In genomic region chr17:8345951-8346665, GRCh38 we compare ENCODE assay signal across 28 cellular contexts. TPM values are rescaled to one million over a fixed set of nuclear protein-coding genes. Genes with fewer than 3 reads are reported as not detected.
"Had no signal": no experiment of that assay in that cellular context is flagged by ENCODE, and none has a peak within 500 bp of the region (broad histone marks: within the 10 kb centered on the region; RNA-seq: fewer than 3 reads in every experiment).

No MANE protein-coding gene starts in this region.

- H3K4me3 ChIP-seq: ovary, transverse colon, uterus had no signal

- H3K9me3 ChIP-seq: neutrophil, ovary, transverse colon, uterus had no signal

- H3K4me3 Mint-ChIP-seq: activated CD4-positive, alpha-beta memory T cell treated with anti-CD3 and anti-CD28 coated beads, Interleukin-2, amount 10 ng/mL, durations not matched to agents 7 days and 5 days; activated CD4-positive, alpha-beta T cell treated with anti-CD3 and anti-CD28 coated beads, Interleukin-2, amount 10 ng/mL, durations not matched to agents 24 days and 14 days; activated naive CD4-positive, alpha-beta T cell treated with anti-CD3 and anti-CD28 coated beads, Interleukin-2, amount 10 ng/mL, durations not matched to agents 7 days and 5 days; nephron; stimulated activated naive CD8-positive, alpha-beta T cell treated with anti-CD3 and anti-CD28 coated beads, Interleukin-15, Interleukin-2, amounts not matched to agents 100 ng/mL and 50 ng/mL, for 24 hours had no signal

- H3K27ac ChIP-seq: neutrophil, ovary, transverse colon, uterus had no signal

- DNase-seq: activated CD4-positive, alpha-beta memory T cell treated with anti-CD3 and anti-CD28 coated beads, Interleukin-2, amount 10 ng/mL, durations not matched to agents 7 days and 5 days; activated CD4-positive, alpha-beta T cell treated with anti-CD3 and anti-CD28 coated beads, Interleukin-2, amount 10 ng/mL, durations not matched to agents 24 days and 14 days; activated effector memory CD4-positive, alpha-beta T cell treated with anti-CD3 and anti-CD28 coated beads, Interleukin-2, amount 50 U/mL, for 16 hours; activated naive CD4-positive, alpha-beta T cell treated with anti-CD3 and anti-CD28 coated beads, Interleukin-2, amount 10 ng/mL, durations not matched to agents 7 days and 5 days; amygdala; erythroblast; hippocampal formation; kidney glomerular epithelial cell; left ventricle myocardium superior; ovary; right cardiac atrium; stimulated activated CD4-positive, alpha-beta T cell treated with anti-CD3 and anti-CD28 coated beads, Interleukin-1b, Interleukin-23, amount 100 ng/mL, for 48 hours; T-helper 1 cell; T1000; transverse colon; uterus had no signal

- H3K36me3 Mint-ChIP-seq: activated naive CD4-positive, alpha-beta T cell treated with anti-CD3 and anti-CD28 coated beads, Interleukin-2, amount 10 ng/mL, durations not matched to agents 7 days and 5 days had no signal

- H3K27me3 ChIP-seq: ovary, uterus had no signal

- H3K27ac Mint-ChIP-seq: activated CD4-positive, alpha-beta memory T cell treated with anti-CD3 and anti-CD28 coated beads, Interleukin-2, amount 10 ng/mL, durations not matched to agents 7 days and 5 days; activated CD4-positive, alpha-beta T cell treated with anti-CD3 and anti-CD28 coated beads, Interleukin-2, amount 10 ng/mL, durations not matched to agents 24 days and 14 days; activated naive CD4-positive, alpha-beta T cell treated with anti-CD3 and anti-CD28 coated beads, Interleukin-2, amount 10 ng/mL, durations not matched to agents 7 days and 5 days; nephron; stimulated activated naive CD8-positive, alpha-beta T cell treated with anti-CD3 and anti-CD28 coated beads, Interleukin-15, Interleukin-2, amounts not matched to agents 100 ng/mL and 50 ng/mL, for 24 hours had no signal

- FAIRE-seq: endometrium, frontal cortex had no signal

- H3K4me1 Mint-ChIP-seq: activated naive CD4-positive, alpha-beta T cell treated with anti-CD3 and anti-CD28 coated beads, Interleukin-2, amount 10 ng/mL, durations not matched to agents 7 days and 5 days; nephron had no signal

- H3K9me3 Mint-ChIP-seq: activated CD4-positive, alpha-beta memory T cell treated with anti-CD3 and anti-CD28 coated beads, Interleukin-2, amount 10 ng/mL, durations not matched to agents 7 days and 5 days; activated CD4-positive, alpha-beta T cell treated with anti-CD3 and anti-CD28 coated beads, Interleukin-2, amount 10 ng/mL, durations not matched to agents 24 days and 14 days; activated naive CD4-positive, alpha-beta T cell treated with anti-CD3 and anti-CD28 coated beads, Interleukin-2, amount 10 ng/mL, durations not matched to agents 7 days and 5 days; nephron; stimulated activated naive CD8-positive, alpha-beta T cell treated with anti-CD3 and anti-CD28 coated beads, Interleukin-15, Interleukin-2, amounts not matched to agents 100 ng/mL and 50 ng/mL, for 24 hours had no signal

- ATAC-seq: activated CD4-positive, CD25-positive, alpha-beta regulatory T cell treated with anti-CD3 and anti-CD28 coated beads, Interleukin-2, amount 50 U/mL, for 24 hours; left ventricle myocardium superior; right cardiac atrium had no signal

- H3K4me1 ChIP-seq: transverse colon, uterus had no signal

- H3K36me3 ChIP-seq: neutrophil, ovary, transverse colon, uterus had no signal

RNA-seq across cellular contexts. Expression of gene ODF4, which starts 6.5 kb away (rescaled TPM):
- total RNA-seq: activated CD4-positive, alpha-beta memory T cell treated with anti-CD3 and anti-CD28 coated beads, Interleukin-2, amount 10 ng/mL, durations not matched to agents 7 days and 5 days; activated CD4-positive, alpha-beta T cell treated with anti-CD3 and anti-CD28 coated beads, Interleukin-2, amount 10 ng/mL, durations not matched to agents 24 days and 14 days; cardiac septum; chondrocyte; frontal cortex; left ventricle myocardium superior; mononuclear cell; myocyte; ovary; pulmonary artery endothelial cell; right cardiac atrium; skeletal muscle tissue; transverse colon; uterus had no signal

RNA-seq across cellular contexts. Expression of gene ARHGEF15, which starts 36.1 kb away (rescaled TPM):
- total RNA-seq: activated CD4-positive, alpha-beta memory T cell treated with anti-CD3 and anti-CD28 coated beads, Interleukin-2, amount 10 ng/mL, durations not matched to agents 7 days and 5 days; activated CD4-positive, alpha-beta T cell treated with anti-CD3 and anti-CD28 coated beads, Interleukin-2, amount 10 ng/mL, durations not matched to agents 24 days and 14 days; chondrocyte; mononuclear cell; myocyte had no signal
